32 cellular contexts compared by ENCODE assay signal in the genomic region with DNA sequence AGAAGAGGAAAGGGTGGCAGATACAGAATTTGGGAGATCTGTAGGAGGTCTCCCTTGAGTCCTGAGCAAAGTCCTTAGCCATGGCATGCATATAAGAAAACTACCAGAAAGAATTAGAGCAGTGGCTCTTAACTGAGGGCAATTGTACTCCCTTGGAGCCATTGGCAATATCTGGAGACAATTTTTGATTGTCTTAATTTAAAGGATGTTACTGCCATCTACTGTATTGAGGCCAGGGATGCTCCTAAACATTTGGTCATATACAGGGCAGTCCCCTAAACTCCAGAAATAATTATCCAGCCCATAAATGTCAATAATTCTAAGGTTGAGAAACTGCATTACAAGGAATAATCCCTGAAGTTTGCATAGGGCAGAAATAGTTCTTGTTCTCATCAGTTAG.
DNase-seq lines count a peak whose midpoint lies in the region; ATAC-seq, FAIRE-seq and TF ChIP-seq lines count a peak whose summit lies in the region.
"Had no signal": no experiment of that assay in that cellular context is flagged by ENCODE, and none has a peak within 500 bp of the region (broad histone marks: within the 10 kb centered on the region; RNA-seq: fewer than 3 reads in every experiment).

No MANE protein-coding gene starts in this region.

- H3K9me3 ChIP-seq in mammary epithelial cell (replicated peaks; ENCODE audit: insufficient read depth, low read length) = no peaks in the 10 kb centered on the region
- H3K9me3 ChIP-seq in SK-N-SH = peaks cover 11% of the 10 kb centered on the region; the same call in 1 of the 2 replicates
- H3K9me3 ChIP-seq: right lobe of liver had no signal

- H3K4me1 Mint-ChIP-seq in MCF 10A (ENCODE audit: insufficient read depth, unreplicated experiment) = peaks cover 5% of the 10 kb centered on the region
- H3K4me1 Mint-ChIP-seq in progenitor cell of endocrine pancreas (ENCODE audit: low read depth) = no peaks in the 10 kb centered on the region
- H3K4me1 Mint-ChIP-seq: activated CD4-positive, alpha-beta T cell treated with anti-CD3 and anti-CD28 coated beads, Interleukin-2, amount 10 ng/mL, durations not matched to agents 7 days and 5 days; neural crest cell had no signal

- H3K27me3 ChIP-seq in mammary epithelial cell (ENCODE audit: insufficient read depth, low read length) (no peaks in the 10 kb centered on the region), foreskin keratinocyte (no peaks in the 10 kb centered on the region), SK-N-SH (ENCODE audit: insufficient read depth) (no peaks in the 10 kb centered on the region; the same call in 1 of the 2 replicates)
- H3K27me3 ChIP-seq: adrenal gland, MG63, right lobe of liver, transverse colon had no signal

- H3F3A ChIP-seq in SK-N-SH (replicated peaks; ENCODE audit: insufficient read depth) = no peaks in the 10 kb centered on the region

- DNase-seq in MCF 10A (ENCODE audit: unreplicated experiment) (peak; percentile 20), mammary epithelial cell (no peak), HFF-Myc (ENCODE audit: extremely low read depth, low read depth) (no peak), astrocyte of the spinal cord (ENCODE audit: low read depth, low spot score) (no peak), foreskin keratinocyte (no peak), progenitor cell of endocrine pancreas (ENCODE audit: low spot score, unreplicated experiment) (no peak), urothelium cell line (ENCODE audit: low spot score) (no peak), SK-N-SH (no peak)
- DNase-seq: activated CD4-positive, alpha-beta T cell treated with anti-CD3 and anti-CD28 coated beads, Interleukin-2, amount 10 ng/mL, durations not matched to agents 7 days and 5 days; activated naive CD4-positive, alpha-beta T cell; activated T-cell treated with anti-CD3 and anti-CD28 coated beads, Interleukin-2, amount 50 U/mL, for 48 hours; adrenal gland; CD4-positive, CD25-positive, alpha-beta regulatory T cell; effector memory CD8-positive, alpha-beta T cell; hypothalamus; immature natural killer cell; left colon; MG63; NCI-H1417; NCI-H2029 treated with DMSO at 0.1 percent for 48 hours; NCI-H345; NCI-H748 treated with DMSO at 0.1 percent for 48 hours; right lobe of liver; stimulated activated CD4-positive, alpha-beta T cell treated with anti-CD3 and anti-CD28 coated beads, Interleukin-12 subunit alpha, Interleukin-12 subunit beta, amount 100 ng/mL, for 4 hours; stimulated activated CD4-positive, alpha-beta T cell treated with anti-CD3 and anti-CD28 coated beads, Interleukin-4, amount 100 ng/mL, for 1 hour; transverse colon had no signal

- H3K36me3 ChIP-seq in mammary epithelial cell (ENCODE audit: insufficient read depth, low read length) = no peaks in the 10 kb centered on the region
- H3K36me3 ChIP-seq in SK-N-SH (replicated peaks in 1 of 2; ENCODE audit: control insufficient read depth in 1 of 2, insufficient read depth in 2 of 2, low read length in 1 of 2) = no peaks in the 10 kb centered on the region
- H3K36me3 ChIP-seq: adrenal gland, right lobe of liver had no signal

- no peak for FAIRE-seq in urothelium cell line (lab: Jason Lieb, UNC)
- FAIRE-seq: A549, D721Med, H54, K562 had no signal

- in situ Hi-C loops in mammary epithelial cell (cut with MboI; ENCODE audit: low sequenced_read_pairs in 2 of 2) = no loop called here
- in situ Hi-C loops in astrocyte of the spinal cord (cut with HindIII; ENCODE audit: low sequenced_read_pairs) = no loop called here

- H3K4me3 Mint-ChIP-seq in MCF 10A (ENCODE audit: unreplicated experiment) = no peak overlapping the region
- H3K4me3 Mint-ChIP-seq in progenitor cell of endocrine pancreas (ENCODE audit: low read depth) = no peak overlapping the region
- H3K4me3 Mint-ChIP-seq: activated CD4-positive, alpha-beta T cell treated with anti-CD3 and anti-CD28 coated beads, Interleukin-2, amount 10 ng/mL, durations not matched to agents 7 days and 5 days; CD4-positive, CD25-positive, alpha-beta regulatory T cell; effector memory CD8-positive, alpha-beta T cell; immature natural killer cell; neural crest cell had no signal

- H3K27ac ChIP-seq in mammary epithelial cell (ENCODE audit: insufficient read depth, low read depth, low read length) (no peak overlapping the region), foreskin keratinocyte (no peak overlapping the region), SK-N-SH (ENCODE audit: low read depth in 2 of 2, low read length in 1 of 2) (no peak overlapping the region)
- H3K27ac ChIP-seq: A549, adrenal gland, right lobe of liver, SK-N-MC, transverse colon had no signal

- POLR2A ChIA-PET in MCF 10A (lab: Yijun Ruan, JAX) (no interaction called here), SK-N-SH (lab: Yijun Ruan, JAX) (no interaction called here)

- H2AFZ ChIP-seq in mammary epithelial cell (ENCODE audit: low read depth, low read length) (no peak overlapping the region), SK-N-SH (ENCODE audit: low read depth) (no peak overlapping the region)

- no peaks in the 10 kb centered on the region for H3K27me3 Mint-ChIP-seq in MCF 10A (ENCODE audit: insufficient read depth, unreplicated experiment)
- no peaks in the 10 kb centered on the region for H3K27me3 Mint-ChIP-seq in progenitor cell of endocrine pancreas
- H3K27me3 Mint-ChIP-seq: activated CD4-positive, alpha-beta T cell treated with anti-CD3 and anti-CD28 coated beads, Interleukin-2, amount 10 ng/mL, durations not matched to agents 7 days and 5 days; CD4-positive, CD25-positive, alpha-beta regulatory T cell; effector memory CD8-positive, alpha-beta T cell had no signal

- H3K4me3 ChIP-seq in mammary epithelial cell (replicated peaks in 1 of 3; ENCODE audit: insufficient read depth in 1 of 3, low read depth in 2 of 3, low read length in 3 of 3) (no peak overlapping the region), HFF-Myc (replicated peaks; ENCODE audit: low read depth, low read length) (no peak overlapping the region), astrocyte of the spinal cord (ENCODE audit: low read depth, low read length) (no peak overlapping the region), SK-N-SH (ENCODE audit: low read depth in 2 of 2, low read length in 1 of 2) (no peak overlapping the region)
- H3K4me3 ChIP-seq: A549, adrenal gland, K562, MG63, right lobe of liver, SK-N-MC, transverse colon had no signal

- H3K79me2 ChIP-seq in mammary epithelial cell (ENCODE audit: insufficient read depth, low read length) = no peaks in the 10 kb centered on the region
- no peaks in the 10 kb centered on the region for H3K79me2 ChIP-seq in SK-N-SH (ENCODE audit: insufficient read depth)

- no peak overlapping the region for H3K4me2 ChIP-seq in mammary epithelial cell (ENCODE audit: insufficient read depth, low read depth, low read length)
- no peak overlapping the region for H3K4me2 ChIP-seq in SK-N-SH
- H3K4me2 ChIP-seq: A549 had no signal

- H3K9me3 Mint-ChIP-seq in MCF 10A (ENCODE audit: unreplicated experiment) = peaks cover 7% of the 10 kb centered on the region
- peaks cover 30% of the 10 kb centered on the region for H3K9me3 Mint-ChIP-seq in progenitor cell of endocrine pancreas (ENCODE audit: low read depth)

- intact Hi-C loops in MCF 10A (cut with micrococcal nuclease) = loop anchor here (5.0 kb wide), 2 partner anchors 353 to 578 kb away; no protein-coding TSS in a partner anchor
- intact Hi-C loops in mammary epithelial cell (cut with micrococcal nuclease) = loop anchor here (1.0 to 5.0 kb wide), 2 partner anchors 352 to 688 kb away; no protein-coding TSS in a partner anchor

- CTCF ChIA-PET in MCF 10A (lab: Yijun Ruan, JAX) (interaction anchor here (2.3 kb wide), 1 partner anchor 270 kb away, joined by 6 read pairs; no protein-coding TSS in a partner anchor), mammary epithelial cell (lab: Charles Lee; ENCODE audit: low non-redundant PET) (no interaction called here), SK-N-SH (lab: Yijun Ruan, JAX) (no interaction called here)

- no peaks in the 10 kb centered on the region for H4K20me1 ChIP-seq in mammary epithelial cell (ENCODE audit: insufficient read depth, low read length)
- H4K20me1 ChIP-seq in SK-N-SH (ENCODE audit: insufficient read depth) = no peaks in the 10 kb centered on the region

- no peaks in the 10 kb centered on the region for H3K36me3 Mint-ChIP-seq in MCF 10A (ENCODE audit: insufficient read depth, unreplicated experiment)
- H3K36me3 Mint-ChIP-seq in progenitor cell of endocrine pancreas (ENCODE audit: insufficient read depth) = peaks cover 33% of the 10 kb centered on the region

- no peaks in the 10 kb centered on the region for H3K9me2 ChIP-seq in SK-N-SH

- TF ChIP-seq CTCF in MCF 10A (IDR thresholded peaks at IDR 0.05; ENCODE audit: unreplicated experiment) (no peak), mammary epithelial cell (conservative IDR thresholded peaks at IDR 0.05 in 1 of 2, IDR thresholded peaks at IDR 0.05 in 1 of 2; ENCODE audit: extremely low read depth in 1 of 2, insufficient read depth in 1 of 2, low read depth in 1 of 2, low read length in 2 of 2) (peak in 1 of 2 donors; percentile 10), HFF-Myc (IDR thresholded peaks at IDR 0.05; ENCODE audit: low read depth, low read length, missing control alignments) (peak; percentile 2), astrocyte of the spinal cord (IDR thresholded peaks at IDR 0.05; ENCODE audit: low read depth, low read length) (peak; percentile 21), foreskin keratinocyte (conservative IDR thresholded peaks at IDR 0.05) (peak; percentile 36), progenitor cell of endocrine pancreas (IDR thresholded peaks at IDR 0.05; ENCODE audit: unreplicated experiment) (no peak), SK-N-SH (IDR thresholded peaks at IDR 0.05) (no peak)

- dilution Hi-C loops in mammary epithelial cell (cut with HindIII; ENCODE audit: low sequenced_read_pairs) = no loop called here

- no peak for TF ChIP-seq RAD21 in SK-N-SH (IDR thresholded peaks at IDR 0.05; ENCODE audit: low read length)

- TF ChIP-seq EP300 in SK-N-SH (IDR thresholded peaks at IDR 0.05; ENCODE audit: borderline replicate concordance in 1 of 2, low read depth in 1 of 2, low read length in 1 of 2) = no peak

- H3K9ac ChIP-seq in mammary epithelial cell (ENCODE audit: insufficient read depth, low read length) (no peak overlapping the region), SK-N-SH (no peak overlapping the region)

- H3K4me1 ChIP-seq in mammary epithelial cell (ENCODE audit: insufficient read depth, low read length) (peaks cover 3% of the 10 kb centered on the region), foreskin keratinocyte (no peaks in the 10 kb centered on the region), SK-N-SH (ENCODE audit: control insufficient read depth in 1 of 2, insufficient read depth in 2 of 2, low read depth in 1 of 2, low read length in 1 of 2) (no peaks in the 10 kb centered on the region)
- H3K4me1 ChIP-seq: A549, adrenal gland, right lobe of liver, transverse colon had no signal

- ATAC-seq in foreskin keratinocyte = no peak
- ATAC-seq: A549; effector memory CD8-positive, alpha-beta T cell; K562; left colon; right lobe of liver had no signal

- BruUV-seq in MCF 10A (replicated peaks; lab: Mats Ljungman, UMichigan) (no TSS peak), mammary epithelial cell (replicated peaks; lab: Mats Ljungman, UMichigan) (no TSS peak)

- no peak overlapping the region for H3K27ac Mint-ChIP-seq in MCF 10A (ENCODE audit: low read depth, unreplicated experiment)
- H3K27ac Mint-ChIP-seq in progenitor cell of endocrine pancreas = no peak overlapping the region
- H3K27ac Mint-ChIP-seq: activated CD4-positive, alpha-beta T cell treated with anti-CD3 and anti-CD28 coated beads, Interleukin-2, amount 10 ng/mL, durations not matched to agents 7 days and 5 days; CD4-positive, CD25-positive, alpha-beta regulatory T cell; effector memory CD8-positive, alpha-beta T cell; immature natural killer cell had no signal

Comparison
In these comparisons a context has a peak if more than half of its experiments do, and no peak if none do; other contexts are left out.
1. CTCF ChIP-seq: peak in HFF-Myc (single experiment), astrocyte of the spinal cord (single experiment) and foreskin keratinocyte (single experiment); none in MCF 10A (single experiment), progenitor cell of endocrine pancreas (single experiment) and SK-N-SH (single experiment).